2 cellular contexts compared by ENCODE assay signal in genomic region chr14:100903672-100904185, GRCh38.
TF ChIP-seq lines count a peak whose summit lies in the region.

TSS of gene RTL1 (minus strand) at chr14:100903722. CDS start at chr14:100884788, 18,934 bp downstream.

TF ChIP-seq in GM23338, 12 proteins besides CTCF, POLR2A, EP300 and RAD21:
- TF ChIP-seq ETS1 (IDR thresholded peaks at IDR 0.05) (no peak), EZH2 (IDR thresholded peaks at IDR 0.05; ENCODE audit: low read depth, unreplicated experiment) (no peak), ZNF114 (CRISPR knock-in tag; IDR thresholded peaks at IDR 0.05) (no peak), ZNF331 (CRISPR knock-in tag; IDR thresholded peaks at IDR 0.05; ENCODE audit: low read depth) (no peak), NANOG (IDR thresholded peaks at IDR 0.05; ENCODE audit: borderline replicate concordance) (no peak), ZNF462 (CRISPR knock-in tag; IDR thresholded peaks at IDR 0.05) (no peak), POLR2AphosphoS5 (IDR thresholded peaks at IDR 0.05; ENCODE audit: low read depth) (no peak), STAT1 (IDR thresholded peaks at IDR 0.05; ENCODE audit: unreplicated experiment) (no peak)
- TF ChIP-seq, protein P1, sequence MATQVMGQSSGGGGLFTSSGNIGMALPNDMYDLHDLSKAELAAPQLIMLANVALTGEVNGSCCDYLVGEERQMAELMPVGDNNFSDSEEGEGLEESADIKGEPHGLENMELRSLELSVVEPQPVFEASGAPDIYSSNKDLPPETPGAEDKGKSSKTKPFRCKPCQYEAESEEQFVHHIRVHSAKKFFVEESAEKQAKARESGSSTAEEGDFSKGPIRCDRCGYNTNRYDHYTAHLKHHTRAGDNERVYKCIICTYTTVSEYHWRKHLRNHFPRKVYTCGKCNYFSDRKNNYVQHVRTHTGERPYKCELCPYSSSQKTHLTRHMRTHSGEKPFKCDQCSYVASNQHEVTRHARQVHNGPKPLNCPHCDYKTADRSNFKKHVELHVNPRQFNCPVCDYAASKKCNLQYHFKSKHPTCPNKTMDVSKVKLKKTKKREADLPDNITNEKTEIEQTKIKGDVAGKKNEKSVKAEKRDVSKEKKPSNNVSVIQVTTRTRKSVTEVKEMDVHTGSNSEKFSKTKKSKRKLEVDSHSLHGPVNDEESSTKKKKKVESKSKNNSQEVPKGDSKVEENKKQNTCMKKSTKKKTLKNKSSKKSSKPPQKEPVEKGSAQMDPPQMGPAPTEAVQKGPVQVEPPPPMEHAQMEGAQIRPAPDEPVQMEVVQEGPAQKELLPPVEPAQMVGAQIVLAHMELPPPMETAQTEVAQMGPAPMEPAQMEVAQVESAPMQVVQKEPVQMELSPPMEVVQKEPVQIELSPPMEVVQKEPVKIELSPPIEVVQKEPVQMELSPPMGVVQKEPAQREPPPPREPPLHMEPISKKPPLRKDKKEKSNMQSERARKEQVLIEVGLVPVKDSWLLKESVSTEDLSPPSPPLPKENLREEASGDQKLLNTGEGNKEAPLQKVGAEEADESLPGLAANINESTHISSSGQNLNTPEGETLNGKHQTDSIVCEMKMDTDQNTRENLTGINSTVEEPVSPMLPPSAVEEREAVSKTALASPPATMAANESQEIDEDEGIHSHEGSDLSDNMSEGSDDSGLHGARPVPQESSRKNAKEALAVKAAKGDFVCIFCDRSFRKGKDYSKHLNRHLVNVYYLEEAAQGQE (IDR thresholded peaks at IDR 0.05; ENCODE audit: unreplicated experiment): no peak

TF ChIP-seq in H1, 55 proteins besides CTCF, POLR2A, EP300 and RAD21:
- TF ChIP-seq BCL11A (IDR thresholded peaks at IDR 0.05; ENCODE audit: low read depth in 2 of 2, low read length in 2 of 2) (no peak), RBBP5 (IDR thresholded peaks at IDR 0.05; ENCODE audit: borderline replicate concordance, low read depth, low read length) (no peak), TEAD4 (IDR thresholded peaks at IDR 0.05; ENCODE audit: low read depth, low read length) (no peak), CHD2 (IDR thresholded peaks at IDR 0.05; ENCODE audit: low read length) (no peak), E2F6 (IDR thresholded peaks at IDR 0.05) (no peak), SP1 (IDR thresholded peaks at IDR 0.05; ENCODE audit: low read depth, low read length) (no peak), SAP30 (IDR thresholded peaks at IDR 0.05; ENCODE audit: insufficient read depth, insufficient replicate concordance, low read length) (no peak)
- TF ChIP-seq, protein P2, sequence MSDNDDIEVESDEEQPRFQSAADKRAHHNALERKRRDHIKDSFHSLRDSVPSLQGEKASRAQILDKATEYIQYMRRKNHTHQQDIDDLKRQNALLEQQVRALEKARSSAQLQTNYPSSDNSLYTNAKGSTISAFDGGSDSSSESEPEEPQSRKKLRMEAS (IDR thresholded peaks at IDR 0.05): no peak
